In genomic region chr7:48337012-48337621, GRCh38 we compare ENCODE assay signal across 8 cellular contexts.
DNase-seq lines count a peak whose midpoint lies in the region; ATAC-seq and TF ChIP-seq lines count a peak whose summit lies in the region.

No MANE protein-coding gene starts in this region.

- H3K27me3 ChIP-seq in left ventricle myocardium inferior (ENCODE audit: low read depth) (peaks cover 22% of the 10 kb centered on the region), NT2/D1 (ENCODE audit: insufficient read depth, insufficient read length) (no peaks in the 10 kb centered on the region), uterus (no peaks in the 10 kb centered on the region)

- no peak overlapping the region for H3K4me3 ChIP-seq in left ventricle myocardium inferior
- H3K4me3 ChIP-seq in NT2/D1 (ENCODE audit: insufficient read length, low read depth), result no peak overlapping the region
- H3K4me3 ChIP-seq in fibroblast of pulmonary artery (replicated peaks; ENCODE audit: low read depth, low read length), result no peak overlapping the region
- H3K4me3 ChIP-seq in uterus, result no peak overlapping the region

- intact Hi-C loops in left ventricle myocardium inferior (cut with micrococcal nuclease) (no loop called here), left ventricle myocardium superior (cut with micrococcal nuclease) (no loop called here), uterus (cut with DNase I; ENCODE audit: low total_unique reads) (no loop called here)

- no peak overlapping the region for H3K9ac ChIP-seq in NT2/D1 (ENCODE audit: insufficient read length, low read depth)

- H3K36me3 ChIP-seq in left ventricle myocardium inferior, result no peaks in the 10 kb centered on the region
- H3K36me3 ChIP-seq in NT2/D1 (ENCODE audit: insufficient read depth, insufficient read length, low read length), result no peaks in the 10 kb centered on the region
- H3K36me3 ChIP-seq in uterus, result no peaks in the 10 kb centered on the region

- H3K4me1 ChIP-seq in left ventricle myocardium inferior (no peaks in the 10 kb centered on the region), NT2/D1 (ENCODE audit: insufficient read depth, insufficient read length) (no peaks in the 10 kb centered on the region), uterus (no peaks in the 10 kb centered on the region)

- H3K27ac ChIP-seq in left ventricle myocardium inferior (replicated peaks), result no peak overlapping the region
- H3K27ac ChIP-seq in uterus, result no peak overlapping the region

- H3K9me3 ChIP-seq in left ventricle myocardium inferior (replicated peaks) (no peaks in the 10 kb centered on the region), NT2/D1 (ENCODE audit: insufficient read depth, low read length) (no peaks in the 10 kb centered on the region), uterus (no peaks in the 10 kb centered on the region)

- TF ChIP-seq CTCF in left ventricle myocardium inferior (IDR thresholded peaks at IDR 0.05; ENCODE audit: borderline replicate concordance), result peak; percentile 51
- peak; percentile 47 for TF ChIP-seq CTCF in fibroblast of pulmonary artery (IDR thresholded peaks at IDR 0.05; ENCODE audit: low read length, missing control alignments)
- no peak for TF ChIP-seq CTCF in uterus (IDR thresholded peaks at IDR 0.05)

- ATAC-seq in left ventricle myocardium superior (no peak), GM19463 (IDR thresholded peaks at IDR 0.05; ENCODE audit: unreplicated experiment) (no peak), GM18870 (IDR thresholded peaks at IDR 0.05; ENCODE audit: unreplicated experiment) (no peak), HG03460 (IDR thresholded peaks at IDR 0.05; ENCODE audit: unreplicated experiment) (no peak)

- TF ChIP-seq POLR2A in uterus (IDR thresholded peaks at IDR 0.05), result no peak

- no peak for DNase-seq in left ventricle myocardium inferior
- no peak for DNase-seq in left ventricle myocardium superior
- peak; percentile 55 for DNase-seq in NT2/D1 (ENCODE audit: low read depth, low spot score)
- DNase-seq in fibroblast of pulmonary artery (ENCODE audit: low read depth), result peak; percentile 14
- DNase-seq in uterus, result no peak

Comparison
In these comparisons a context has a peak if more than half of its experiments do, and no peak if none do; other contexts are left out.
1. DNase-seq: peak in NT2/D1 (single experiment) and fibroblast of pulmonary artery (single experiment); none in left ventricle myocardium inferior (single experiment), left ventricle myocardium superior (single experiment) and uterus (0 of 2).
2. CTCF ChIP-seq: peak in left ventricle myocardium inferior (single experiment) and fibroblast of pulmonary artery (single experiment); none in uterus (0 of 4).